ENCODE assay signal across 27 cellular contexts in genomic region chrX:47098746-47099145, GRCh38. TPM values are rescaled to one million over a fixed set of nuclear protein-coding genes. Genes with fewer than 3 reads are reported as not detected.
DNase-seq lines count a peak whose midpoint lies in the region; ATAC-seq, FAIRE-seq and TF ChIP-seq lines count a peak whose summit lies in the region.
"Had no signal": no experiment of that assay in that cellular context is flagged by ENCODE, and none has a peak within 500 bp of the region (broad histone marks: within the 10 kb centered on the region; RNA-seq: fewer than 3 reads in every experiment).

No MANE protein-coding gene starts in this region.

- no peak overlapping the region for H3K4me3 Mint-ChIP-seq in activated CD4-positive, alpha-beta T cell treated with anti-CD3 and anti-CD28 coated beads, Interleukin-2, amount 10 ng/mL, durations not matched to agents 24 days and 14 days
- no peak overlapping the region for H3K4me3 Mint-ChIP-seq in CD8-positive, alpha-beta memory T cell
- H3K4me3 Mint-ChIP-seq: CD4-positive, alpha-beta T cell had no signal

- H4K20me1 ChIP-seq in GM12878 (ENCODE audit: control insufficient read depth, insufficient read depth): no peaks in the 10 kb centered on the region
- H4K20me1 ChIP-seq: BLaER1 treated with 17β-estradiol and CSF1 and Interleukin-3, amounts not matched to agents 10 nM and 100 nM had no signal

- no peak overlapping the region for H3K9ac ChIP-seq in GM12878 (ENCODE audit: control insufficient read depth, insufficient read depth, low read length)
- H3K9ac ChIP-seq: BLaER1 treated with 17β-estradiol and CSF1 and Interleukin-3, amounts not matched to agents 10 nM and 100 nM; KMS-11 had no signal

- H3K9me3 ChIP-seq in A549: no peaks in the 10 kb centered on the region
- H3K9me3 ChIP-seq in HEK293 (ENCODE audit: control insufficient read depth, insufficient read depth, low read depth, low read length): no peaks in the 10 kb centered on the region
- H3K9me3 ChIP-seq in GM12878 (replicated peaks; ENCODE audit: control insufficient read depth, insufficient read depth, low read length): no peaks in the 10 kb centered on the region; the same call in 2 of the 3 replicates
- H3K9me3 ChIP-seq in CD8-positive, alpha-beta memory T cell (ENCODE audit: low read length): no peaks in the 10 kb centered on the region
- H3K9me3 ChIP-seq: BLaER1 treated with 17β-estradiol and CSF1 and Interleukin-3, amounts not matched to agents 10 nM and 100 nM had no signal

- TF ChIP-seq EP300 in A549 (IDR thresholded peaks at IDR 0.05) (no peak), GM12878 (IDR thresholded peaks at IDR 0.05; ENCODE audit: borderline replicate concordance in 1 of 2, control insufficient read depth in 1 of 2, low read depth in 2 of 2, low read length in 2 of 2) (no peak)

- SMC1A ChIA-PET in GM12878 (lab: Charles Lee; ENCODE audit: uncharacterized antibody, unreplicated experiment): no interaction called here

- TF ChIP-seq CTCF in A549 (IDR thresholded peaks at IDR 0.05) (no peak), HEK293 (tag by site-specific recombination; IDR thresholded peaks at IDR 0.05) (no peak), GM12878 (IDR thresholded peaks at IDR 0.05 in 2 of 3, conservative IDR thresholded peaks at IDR 0.05 in 1 of 3; ENCODE audit: control insufficient read depth in 2 of 3, extremely low read depth in 1 of 3, insufficient read depth in 1 of 3, low read depth in 3 of 3, low read length in 3 of 3) (no peak)

- intact Hi-C loops in GM12878 (cut with micrococcal nuclease; ENCODE audit: unreplicated experiment): loop anchor here (10.0 kb wide), 1 partner anchor 294 kb away; no protein-coding TSS in a partner anchor
- intact Hi-C loops in activated CD4-positive, alpha-beta T cell treated with anti-CD3 and anti-CD28 coated beads, Interleukin-2, amount 10 ng/mL, durations not matched to agents 24 days and 14 days (cut with micrococcal nuclease): no loop called here

- no peaks in the 10 kb centered on the region for H3K36me3 Mint-ChIP-seq in activated CD4-positive, alpha-beta T cell treated with anti-CD3 and anti-CD28 coated beads, Interleukin-2, amount 10 ng/mL, durations not matched to agents 24 days and 14 days (ENCODE audit: low read depth)
- no peaks in the 10 kb centered on the region for H3K36me3 Mint-ChIP-seq in CD8-positive, alpha-beta memory T cell

- TF ChIP-seq RAD21 in A549 (conservative IDR thresholded peaks at IDR 0.05 in 1 of 2, IDR thresholded peaks at IDR 0.05 in 1 of 2) (no peak), GM12878 (IDR thresholded peaks at IDR 0.05; ENCODE audit: insufficient read depth, low read depth, low read length) (no peak)

- TF ChIP-seq POLR2A in A549 (IDR thresholded peaks at IDR 0.05; ENCODE audit: low read length) (no peak), GM12878 (IDR thresholded peaks at IDR 0.05; ENCODE audit: low read depth, low read length) (no peak)

- CTCF ChIA-PET in A549 (lab: Yijun Ruan, JAX) (interaction anchor here (1.1 to 1.5 kb wide), 2 partner anchors 195 to 340 kb away, joined by 3 to 4 read pairs; partner anchors contain the start of gene SLC9A7), HEK293 (lab: Yijun Ruan, JAX) (interaction anchor here (0.9 kb wide), 1 partner anchor 25 kb away, joined by 3 read pairs; no protein-coding TSS in a partner anchor), GM12878 (lab: Yijun Ruan, JAX) (no interaction called here)
- CTCF ChIA-PET in CD8-positive, alpha-beta memory T cell (lab: Charles Lee): interaction anchor here (0.6 kb wide), 1 partner anchor 16 kb away, joined by 3 read pairs; no protein-coding TSS in a partner anchor

- no peaks in the 10 kb centered on the region for H3K36me3 ChIP-seq in HEK293 (ENCODE audit: control insufficient read depth in 2 of 2, insufficient read depth in 1 of 2, low read length in 2 of 2)
- H3K36me3 ChIP-seq in GM12878 (ENCODE audit: control insufficient read depth in 2 of 2, insufficient read depth in 2 of 2, low read length in 1 of 2): no peaks in the 10 kb centered on the region
- H3K36me3 ChIP-seq in CD8-positive, alpha-beta memory T cell (ENCODE audit: insufficient read depth, low read length): no peaks in the 10 kb centered on the region
- H3K36me3 ChIP-seq: BLaER1 treated with 17β-estradiol and CSF1 and Interleukin-3, amounts not matched to agents 10 nM and 100 nM had no signal

- H2AFZ ChIP-seq in GM12878 (ENCODE audit: control insufficient read depth, low read depth, low read length): no peak overlapping the region

- POLR2A ChIA-PET in A549 (lab: Yijun Ruan, JAX) (no interaction called here), HEK293 (lab: Yijun Ruan, JAX) (no interaction called here), GM12878 (lab: Charles Lee) (no interaction called here)
- POLR2A ChIA-PET in CD8-positive, alpha-beta memory T cell (lab: Charles Lee): no interaction called here

- H3K4me3 ChIP-seq in A549 (no peak overlapping the region), HEK293 (ENCODE audit: low read depth, low read length) (no peak overlapping the region), GM12878 (no peak overlapping the region)
- no peak overlapping the region for H3K4me3 ChIP-seq in CD8-positive, alpha-beta memory T cell (ENCODE audit: low read length)
- H3K4me3 ChIP-seq: BLaER1 treated with 17β-estradiol and CSF1 and Interleukin-3, amounts not matched to agents 10 nM and 100 nM had no signal

- FAIRE-seq in A549 (lab: Jason Lieb, UNC): no peak
- no peak for FAIRE-seq in GM12878 (lab: Jason Lieb, UNC)
- FAIRE-seq: H1 had no signal

- H3K79me2 ChIP-seq in GM12878 (ENCODE audit: control insufficient read depth, insufficient read depth, low read length): no peaks in the 10 kb centered on the region

- H3K4me2 ChIP-seq in A549 (no peak overlapping the region), GM12878 (ENCODE audit: control insufficient read depth, insufficient read depth) (no peak overlapping the region)
- H3K4me2 ChIP-seq: BLaER1 treated with 17β-estradiol and CSF1 and Interleukin-3, amounts not matched to agents 10 nM and 100 nM; KMS-11 had no signal

- no peak overlapping the region for H3K27ac Mint-ChIP-seq in activated CD4-positive, alpha-beta T cell treated with anti-CD3 and anti-CD28 coated beads, Interleukin-2, amount 10 ng/mL, durations not matched to agents 24 days and 14 days
- H3K27ac Mint-ChIP-seq in CD8-positive, alpha-beta memory T cell: no peak overlapping the region
- H3K27ac Mint-ChIP-seq: CD4-positive, alpha-beta T cell had no signal

- no peaks in the 10 kb centered on the region for H3K4me1 Mint-ChIP-seq in activated CD4-positive, alpha-beta T cell treated with anti-CD3 and anti-CD28 coated beads, Interleukin-2, amount 10 ng/mL, durations not matched to agents 24 days and 14 days
- no peaks in the 10 kb centered on the region for H3K4me1 Mint-ChIP-seq in CD8-positive, alpha-beta memory T cell

- no peaks in the 10 kb centered on the region for H3K27me3 Mint-ChIP-seq in activated CD4-positive, alpha-beta T cell treated with anti-CD3 and anti-CD28 coated beads, Interleukin-2, amount 10 ng/mL, durations not matched to agents 24 days and 14 days
- H3K27me3 Mint-ChIP-seq in CD8-positive, alpha-beta memory T cell: peaks cover 0 to 25% of the 10 kb centered on the region in 2 donors
- H3K27me3 Mint-ChIP-seq: CD4-positive, alpha-beta T cell had no signal

- no TSS peak for BruUV-seq in GM12878 (replicated peaks; lab: Mats Ljungman, UMichigan)

- peaks cover 0 to 2% of the 10 kb centered on the region in 2 experiments; a peak in 1 of 4 replicates for H3K27me3 ChIP-seq in GM12878 (replicated peaks in 1 of 2; ENCODE audit: control insufficient read depth in 2 of 2, insufficient read depth in 2 of 2, low read length in 1 of 2)
- H3K27me3 ChIP-seq in CD8-positive, alpha-beta memory T cell (ENCODE audit: insufficient read depth, low read length, poor library complexity, severe bottlenecking): no peaks in the 10 kb centered on the region

- ATAC-seq in A549 (no peak), GM12878 (no peak), GM18870 (IDR thresholded peaks at IDR 0.05; ENCODE audit: unreplicated experiment) (no peak)
- ATAC-seq: Panc1 had no signal

- H3K9me3 Mint-ChIP-seq in activated CD4-positive, alpha-beta T cell treated with anti-CD3 and anti-CD28 coated beads, Interleukin-2, amount 10 ng/mL, durations not matched to agents 24 days and 14 days: no peaks in the 10 kb centered on the region
- no peaks in the 10 kb centered on the region for H3K9me3 Mint-ChIP-seq in CD8-positive, alpha-beta memory T cell
- H3K9me3 Mint-ChIP-seq: CD4-positive, alpha-beta T cell had no signal

- RAD21 ChIA-PET in GM12878 (lab: Charles Lee; ENCODE audit: unreplicated experiment): no interaction called here

- H3K4me1 ChIP-seq in A549: no peaks in the 10 kb centered on the region
- H3K4me1 ChIP-seq in HEK293 (ENCODE audit: control insufficient read depth, insufficient read depth, low read length): no peaks in the 10 kb centered on the region
- H3K4me1 ChIP-seq in GM12878 (ENCODE audit: control insufficient read depth, insufficient read depth, low read length): no peaks in the 10 kb centered on the region
- no peaks in the 10 kb centered on the region for H3K4me1 ChIP-seq in CD8-positive, alpha-beta memory T cell (ENCODE audit: insufficient read depth, low read length)
- H3K4me1 ChIP-seq: BLaER1 treated with 17β-estradiol and CSF1 and Interleukin-3, amounts not matched to agents 10 nM and 100 nM had no signal

- DNase-seq in A549 (ENCODE audit: low read depth in 1 of 2, low spot score in 1 of 2) (no peak), GM12878 (ENCODE audit: low read depth, low spot score) (no peak), myocyte (ENCODE audit: low read depth) (peak; percentile 7)
- no peak for DNase-seq in activated CD4-positive, alpha-beta T cell treated with anti-CD3 and anti-CD28 coated beads, Interleukin-2, amount 10 ng/mL, durations not matched to agents 24 days and 14 days
- DNase-seq in CD8-positive, alpha-beta memory T cell: no peak
- DNase-seq: CD4-positive, alpha-beta T cell; COR-L47; DMS53; MM.1S; NCI-H1417; NCI-H1694; NCI-H2029 treated with DMSO at 0.1 percent for 48 hours; NCI-H2227 treated with DMSO at 0.1 percent for 48 hours; NCI-H526 treated with DMSO at 0.1 percent for 48 hours; SHP77 had no signal

- WGBS in A549 (ENCODE audit: missing lambda C conversion rate): 94% methylated on average over 1 of the region's 1 CpG
- WGBS in GM12878 (ENCODE audit: insufficient coverage, insufficient replicate concordance, low lambda C conversion rate, missing lambda C conversion rate): 0% methylated on average over 1 of the region's 1 CpG

- H3K27ac ChIP-seq in A549 (no peak overlapping the region), HEK293 (ENCODE audit: extremely low read depth, low read depth, low read length) (no peak overlapping the region), GM12878 (ENCODE audit: control insufficient read depth, insufficient read depth) (no peak overlapping the region)
- no peak overlapping the region for H3K27ac ChIP-seq in CD8-positive, alpha-beta memory T cell (ENCODE audit: low read depth, low read length)
- H3K27ac ChIP-seq: BLaER1 treated with 17β-estradiol and CSF1 and Interleukin-3, amounts not matched to agents 10 nM and 100 nM; KMS-11; RWPE1 had no signal

- in situ Hi-C loops in GM12878 (cut with MboI): no loop called here

RNA-seq across cellular contexts. Expression of gene RGN, which starts 20.5 kb away (rescaled TPM):
- 0.14 TPM in 1 of 2 replicates, not detected in the other for polyA plus RNA-seq in A549 (2011; rRNA removed)
- polyA plus RNA-seq in A549 (2012; cell fraction: cytosol; rRNA removed): not detected in 2 replicates
- 0.06 and 0.15 TPM in 2 replicates for polyA plus RNA-seq in A549 (2012; cell fraction: nucleus; rRNA removed)
- polyA plus RNA-seq in A549 (2017; fragmentation: RNase III; extraction: RNeasy Plus Mini Kit Qiagen cat#74134 plus additional on column Dnase treatment): 0.28 TPM in 1 of 3 replicates, not detected in the others
- polyA minus RNA-seq in A549 (2011; rRNA and poly(A)+ RNA removed): not detected in 2 replicates
- not detected in 2 replicates for total RNA-seq in GM12878 (2013; cell fraction: nucleolus; rRNA removed)
- total RNA-seq in GM12878 (2014; rRNA removed): not detected in 2 replicates
- not detected in 2 replicates for total RNA-seq in GM12878 (2014; rRNA removed; fragmentation: Illumina TruSeq; extraction: Trizol)
- total RNA-seq in GM12878 (2021): 0.13 and 0.15 TPM in 2 replicates
- not detected for polyA plus RNA-seq in GM12878 (2011; ENCODE audit: low read depth)
- polyA plus RNA-seq in GM12878 (2011; rRNA removed): not detected in 2 replicates
- not detected in 2 replicates for polyA plus RNA-seq in GM12878 (2011; cell fraction: cytosol; rRNA removed)
- not detected in 2 replicates for polyA plus RNA-seq in GM12878 (2011; cell fraction: nucleus; rRNA removed)
- not detected in 2 replicates for polyA plus RNA-seq in GM12878 (2012)
- not detected in 2 replicates for polyA plus RNA-seq in GM12878 (2014; fragmentation: Illumina TruSeq; extraction: Trizol)
- not detected for polyA plus RNA-seq in GM12878 (2014; fragmentation: Nextera tagmentation; extraction: Ambion mirVana)
- not detected in 2 replicates for polyA plus RNA-seq in GM12878 (2014; rRNA removed)
- not detected for polyA plus RNA-seq in GM12878 (2016; fragmentation: Nextera tagmentation; extraction: Ambion mirVana)
- 0.10 and 0.51 TPM in 2 replicates for polyA minus RNA-seq in GM12878 (2011; rRNA and poly(A)+ RNA removed)
- not detected in 2 replicates for polyA minus RNA-seq in GM12878 (2011; cell fraction: cytosol; rRNA and poly(A)+ RNA removed)
- 0.38 TPM in 1 of 2 replicates, not detected in the other for polyA minus RNA-seq in GM12878 (2011; cell fraction: nucleus; rRNA and poly(A)+ RNA removed)
- not detected in 2 replicates for total RNA-seq in myocyte
- polyA plus RNA-seq in myocyte (2012): not detected
- total RNA-seq in activated CD4-positive, alpha-beta T cell treated with anti-CD3 and anti-CD28 coated beads, Interleukin-2, amount 10 ng/mL, durations not matched to agents 24 days and 14 days: not detected in 2 replicates
- total RNA-seq in CD8-positive, alpha-beta memory T cell: not detected
- not detected for polyA plus RNA-seq in CD8-positive, alpha-beta memory T cell
- total RNA-seq: A172; CD4-positive, alpha-beta T cell; Daoy; G401; HT1080; NCI-H460 had no signal

RNA-seq across cellular contexts. Expression of gene NDUFB11, which starts 45.8 kb away (rescaled TPM):
- polyA plus RNA-seq in A549 (2011; rRNA removed): 84.5 and 101 TPM in 2 replicates
- 174 and 203 TPM in 2 replicates for polyA plus RNA-seq in A549 (2012; cell fraction: cytosol; rRNA removed)
- 101 and 116 TPM in 2 replicates for polyA plus RNA-seq in A549 (2012; cell fraction: nucleus; rRNA removed)
- 139 to 147 TPM (median 145 TPM) in 3 replicates for polyA plus RNA-seq in A549 (2017; fragmentation: RNase III; extraction: RNeasy Plus Mini Kit Qiagen cat#74134 plus additional on column Dnase treatment)
- 77.5 and 105 TPM in 2 replicates for polyA minus RNA-seq in A549 (2011; rRNA and poly(A)+ RNA removed)
- total RNA-seq in GM12878 (2013; cell fraction: nucleolus; rRNA removed): 6.3 and 11.1 TPM in 2 replicates
- 179 and 202 TPM in 2 replicates for total RNA-seq in GM12878 (2014; rRNA removed)
- 51.2 and 60.8 TPM in 2 replicates for total RNA-seq in GM12878 (2014; rRNA removed; fragmentation: Illumina TruSeq; extraction: Trizol)
- total RNA-seq in GM12878 (2021): 101 and 106 TPM in 2 replicates
- polyA plus RNA-seq in GM12878 (2011; ENCODE audit: low read depth): 14.4 TPM
- polyA plus RNA-seq in GM12878 (2011; rRNA removed): 27.3 and 53.4 TPM in 2 replicates
- polyA plus RNA-seq in GM12878 (2011; cell fraction: cytosol; rRNA removed): 92.9 and 97.2 TPM in 2 replicates
- 33.8 and 41.1 TPM in 2 replicates for polyA plus RNA-seq in GM12878 (2011; cell fraction: nucleus; rRNA removed)
- 89.4 and 91.6 TPM in 2 replicates for polyA plus RNA-seq in GM12878 (2012)
- 41.5 and 42.5 TPM in 2 replicates for polyA plus RNA-seq in GM12878 (2014; fragmentation: Illumina TruSeq; extraction: Trizol)
- polyA plus RNA-seq in GM12878 (2014; fragmentation: Nextera tagmentation; extraction: Ambion mirVana): 10 to 100 TPM; 16.1 to 44.5 TPM
- 164 and 211 TPM in 2 replicates for polyA plus RNA-seq in GM12878 (2014; rRNA removed)
- 100 to 1,000 TPM; 197 to 199 TPM for polyA plus RNA-seq in GM12878 (2016; fragmentation: Nextera tagmentation; extraction: Ambion mirVana)
- 46.4 and 67.7 TPM in 2 replicates for polyA minus RNA-seq in GM12878 (2011; rRNA and poly(A)+ RNA removed)
- 24.2 and 27.1 TPM in 2 replicates for polyA minus RNA-seq in GM12878 (2011; cell fraction: cytosol; rRNA and poly(A)+ RNA removed)
- 8.1 and 15.1 TPM in 2 replicates for polyA minus RNA-seq in GM12878 (2011; cell fraction: nucleus; rRNA and poly(A)+ RNA removed)
- total RNA-seq in myocyte: 46.6 and 53.0 TPM in 2 replicates
- polyA plus RNA-seq in myocyte (2012): 89.1 TPM
- 86.8 and 89.5 TPM in 2 replicates for total RNA-seq in activated CD4-positive, alpha-beta T cell treated with anti-CD3 and anti-CD28 coated beads, Interleukin-2, amount 10 ng/mL, durations not matched to agents 24 days and 14 days
- 10 to 100 TPM; 93.5 to 95.0 TPM for total RNA-seq in CD8-positive, alpha-beta memory T cell
- 169 TPM for polyA plus RNA-seq in CD8-positive, alpha-beta memory T cell

RNA-seq across cellular contexts. Expression of gene RBM10, which starts 46.3 kb away (rescaled TPM):
- 16.4 and 21.1 TPM in 2 replicates for polyA plus RNA-seq in A549 (2011; rRNA removed)
- 44.2 and 54.6 TPM in 2 replicates for polyA plus RNA-seq in A549 (2012; cell fraction: cytosol; rRNA removed)
- polyA plus RNA-seq in A549 (2012; cell fraction: nucleus; rRNA removed): 78.7 and 100 TPM in 2 replicates
- polyA plus RNA-seq in A549 (2017; fragmentation: RNase III; extraction: RNeasy Plus Mini Kit Qiagen cat#74134 plus additional on column Dnase treatment): 29.8 to 35.2 TPM (median 33.0 TPM) in 3 replicates
- 24.2 and 34.9 TPM in 2 replicates for polyA minus RNA-seq in A549 (2011; rRNA and poly(A)+ RNA removed)
- 20.5 and 23.3 TPM in 2 replicates for total RNA-seq in GM12878 (2013; cell fraction: nucleolus; rRNA removed)
- 46.8 and 48.0 TPM in 2 replicates for total RNA-seq in GM12878 (2014; rRNA removed)
- total RNA-seq in GM12878 (2014; rRNA removed; fragmentation: Illumina TruSeq; extraction: Trizol): 20.7 and 24.8 TPM in 2 replicates
- total RNA-seq in GM12878 (2021): 55.5 and 57.6 TPM in 2 replicates
- 9.2 TPM for polyA plus RNA-seq in GM12878 (2011; ENCODE audit: low read depth)
- polyA plus RNA-seq in GM12878 (2011; rRNA removed): 7.8 and 16.0 TPM in 2 replicates
- 26.5 and 30.1 TPM in 2 replicates for polyA plus RNA-seq in GM12878 (2011; cell fraction: cytosol; rRNA removed)
- polyA plus RNA-seq in GM12878 (2011; cell fraction: nucleus; rRNA removed): 65.0 and 78.6 TPM in 2 replicates
- 28.7 and 33.3 TPM in 2 replicates for polyA plus RNA-seq in GM12878 (2012)
- polyA plus RNA-seq in GM12878 (2014; fragmentation: Illumina TruSeq; extraction: Trizol): 10.4 and 22.5 TPM in 2 replicates
- 1 to 10 TPM; 1.4 to 4.4 TPM for polyA plus RNA-seq in GM12878 (2014; fragmentation: Nextera tagmentation; extraction: Ambion mirVana)
- 34.9 and 40.2 TPM in 2 replicates for polyA plus RNA-seq in GM12878 (2014; rRNA removed)
- polyA plus RNA-seq in GM12878 (2016; fragmentation: Nextera tagmentation; extraction: Ambion mirVana): 10 to 100 TPM; 50.0 to 60.0 TPM
- polyA minus RNA-seq in GM12878 (2011; rRNA and poly(A)+ RNA removed): 18.5 and 31.5 TPM in 2 replicates
- 20.6 and 22.2 TPM in 2 replicates for polyA minus RNA-seq in GM12878 (2011; cell fraction: cytosol; rRNA and poly(A)+ RNA removed)
- polyA minus RNA-seq in GM12878 (2011; cell fraction: nucleus; rRNA and poly(A)+ RNA removed): 9.6 and 17.0 TPM in 2 replicates
- total RNA-seq in myocyte: 33.6 and 38.1 TPM in 2 replicates
- polyA plus RNA-seq in myocyte (2012): 27.8 TPM
- 64.3 and 64.6 TPM in 2 replicates for total RNA-seq in activated CD4-positive, alpha-beta T cell treated with anti-CD3 and anti-CD28 coated beads, Interleukin-2, amount 10 ng/mL, durations not matched to agents 24 days and 14 days
- 10 to 100 TPM; 74.5 to 74.8 TPM for total RNA-seq in CD8-positive, alpha-beta memory T cell
- polyA plus RNA-seq in CD8-positive, alpha-beta memory T cell: 37.8 TPM
